Comparison of ENCODE assay signal across 8 cellular contexts in the genomic region with DNA sequence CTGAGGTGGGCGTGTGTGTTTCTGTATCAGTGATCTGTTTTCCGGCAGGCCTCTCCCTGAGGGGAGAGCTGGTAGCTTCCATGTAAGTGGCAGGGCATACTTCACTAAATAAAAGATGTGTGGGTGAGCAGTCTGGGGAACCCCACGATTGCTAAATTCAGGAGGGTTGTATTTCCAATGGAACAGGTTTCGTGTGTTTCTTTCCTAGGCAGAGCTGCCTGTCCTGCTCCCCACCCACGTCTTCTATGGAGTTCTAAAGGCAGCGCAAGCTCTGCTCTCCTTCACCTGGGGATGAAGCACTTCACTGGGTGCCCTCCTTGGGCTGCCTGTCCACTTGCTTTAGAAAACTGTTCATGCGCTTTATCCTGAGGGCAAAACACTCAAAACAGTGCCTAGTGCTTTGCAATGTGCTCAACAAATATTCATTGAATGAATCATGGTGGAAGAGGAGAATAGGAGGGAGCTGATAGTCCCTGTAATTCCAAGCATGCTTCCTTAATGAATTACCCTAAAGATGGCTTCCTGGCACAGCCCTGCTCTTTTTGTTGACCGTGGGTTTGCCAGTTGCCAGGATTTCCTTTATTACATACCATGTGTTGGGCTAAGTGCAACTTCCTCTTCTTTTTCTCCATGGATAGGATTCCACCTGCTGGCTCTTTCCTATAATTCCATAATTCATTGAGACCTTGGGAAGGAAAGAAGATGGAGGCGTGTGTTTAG. TPM values are rescaled to one million over a fixed set of nuclear protein-coding genes. Genes with fewer than 3 reads are reported as not detected.
DNase-seq lines count a peak whose midpoint lies in the region; ATAC-seq, FAIRE-seq and TF ChIP-seq lines count a peak whose summit lies in the region.

No MANE protein-coding gene starts in this region.

- WGBS in body of pancreas, 2 donors, result 76% methylated on average over 9 of the region's 9 CpGs

- intact Hi-C loops in body of pancreas (cut with DNase I) (no loop called here), mucosa of descending colon (cut with DNase I, micrococcal nuclease) (no loop called here)

- ATAC-seq in body of pancreas, result peak; percentile 71
- ATAC-seq in mucosa of descending colon, result peak; percentile 99
- ATAC-seq in GM18867 (IDR thresholded peaks at IDR 0.05; ENCODE audit: unreplicated experiment), result no peak
- ATAC-seq in HG02759 (IDR thresholded peaks at IDR 0.05; ENCODE audit: unreplicated experiment), result no peak

- no peak for TF ChIP-seq POLR2A in body of pancreas (IDR thresholded peaks at IDR 0.05)
- no peak for TF ChIP-seq POLR2A in GM12892 (IDR thresholded peaks at IDR 0.05; ENCODE audit: low read depth, low read length)

- peak in 4 of 7 experiments; percentile 12 to 33 (median 23) for TF ChIP-seq CTCF in body of pancreas (IDR thresholded peaks at IDR 0.05)
- no peak for TF ChIP-seq CTCF in mucosa of descending colon (IDR thresholded peaks at IDR 0.05)

- H3K27ac ChIP-seq in body of pancreas, result peak overlapping the region in 2 of 4 donors; percentile 32 to 58
- no peak overlapping the region for H3K27ac ChIP-seq in effector memory CD4-positive, alpha-beta T cell (ENCODE audit: insufficient read depth, low read length, poor library complexity, severe bottlenecking)

- H3K4me3 ChIP-seq in body of pancreas, result no peak overlapping the region
- H3K4me3 ChIP-seq in mucosa of descending colon, result no peak overlapping the region
- H3K4me3 ChIP-seq in effector memory CD4-positive, alpha-beta T cell (ENCODE audit: insufficient read depth, low read depth, low read length, poor library complexity, severe bottlenecking), result no peak overlapping the region

- H3K36me3 ChIP-seq in body of pancreas (replicated peaks in 1 of 2; ENCODE audit: insufficient read depth in 1 of 2, low read depth in 2 of 2), result no peaks in the 10 kb centered on the region
- no peaks in the 10 kb centered on the region for H3K36me3 ChIP-seq in mucosa of descending colon (ENCODE audit: low read depth)
- H3K36me3 ChIP-seq in effector memory CD4-positive, alpha-beta T cell (ENCODE audit: control insufficient read depth, insufficient read depth, low read length), result no peaks in the 10 kb centered on the region

- DNase-seq in COR-L47 (lab: John Stamatoyannopoulos, UW), result peak; percentile 23
- DNase-seq in MV-4-11 (lab: John Stamatoyannopoulos, UW), result peak; percentile 8
- DNase-seq in body of pancreas, result peak in 3 of 4 donors; percentile 11 to 41 (median 17)
- DNase-seq in mucosa of descending colon, result peak in 1 of 3 donors; percentile 65
- DNase-seq in GM12892 (ENCODE audit: insufficient read length), result no peak
- no peak for DNase-seq in effector memory CD4-positive, alpha-beta T cell

- FAIRE-seq in GM12892 (lab: Jason Lieb, UNC), result no peak

- peaks cover 8% of the 10 kb centered on the region for H3K4me1 ChIP-seq in body of pancreas
- H3K4me1 ChIP-seq in mucosa of descending colon (ENCODE audit: low read depth), result no peaks in the 10 kb centered on the region
- no peaks in the 10 kb centered on the region for H3K4me1 ChIP-seq in effector memory CD4-positive, alpha-beta T cell (ENCODE audit: control insufficient read depth, insufficient read depth, low read length, poor library complexity, severe bottlenecking)

- H3K9me3 ChIP-seq in body of pancreas, result no peaks in the 10 kb centered on the region
- H3K9me3 ChIP-seq in mucosa of descending colon, result no peaks in the 10 kb centered on the region
- H3K9me3 ChIP-seq in effector memory CD4-positive, alpha-beta T cell (ENCODE audit: control insufficient read depth, low read length), result no peaks in the 10 kb centered on the region

- H3K27me3 ChIP-seq in body of pancreas, result no peaks in the 10 kb centered on the region
- no peaks in the 10 kb centered on the region for H3K27me3 ChIP-seq in effector memory CD4-positive, alpha-beta T cell (replicated peaks; ENCODE audit: control insufficient read depth, insufficient read depth, low read length, poor library complexity, severe bottlenecking)

RNA-seq across cellular contexts. Expression of a gene that starts 50.6 kb away (rescaled TPM):
- total RNA-seq in body of pancreas (10 to 100 TPM; 23.4 to 31.1 TPM), mucosa of descending colon (10 to 100 TPM; 25.7 to 59.2 (median 31.6) TPM)
- polyA plus RNA-seq in GM12892 (2012; ENCODE audit: missing spikeins), result 21.1 TPM

Comparison
In these comparisons a context has a peak if more than half of its experiments do, and no peak if none do; other contexts are left out.
1. DNase-seq: peak in COR-L47 (single experiment), MV-4-11 (single experiment) and body of pancreas (3 of 4); none in GM12892 (single experiment) and effector memory CD4-positive, alpha-beta T cell (0 of 3).
2. ATAC-seq: peak in body of pancreas (single experiment) and mucosa of descending colon (single experiment); none in GM18867 (single experiment) and HG02759 (single experiment).